20 cellular contexts compared by ENCODE assay signal in genomic region chr20:24786096-24786495, GRCh38.
A peak's percentile ranks its signal among the peaks of the same experiment; 100 is the strongest.
DNase-seq lines count a peak whose midpoint lies in the region; ATAC-seq, FAIRE-seq and TF ChIP-seq lines count a peak whose summit lies in the region.
"Had no signal": no experiment of that assay in that cellular context is flagged by ENCODE, and none has a peak within 500 bp of the region (broad histone marks: within the 10 kb centered on the region; RNA-seq: fewer than 3 reads in every experiment).

No MANE protein-coding gene starts in this region.

- H3K9ac ChIP-seq in astrocyte (ENCODE audit: low read length) (no peak overlapping the region), neuronal stem cell (ENCODE audit: low read depth, low read length, poor library complexity) (no peak overlapping the region)

- CTCF ChIA-PET in Caco-2 (lab: Charles Lee): no interaction called here

- no peaks in the 10 kb centered on the region for H4K20me1 ChIP-seq in astrocyte (ENCODE audit: insufficient read depth, low read length)

- no CpG with 5 or more reads among the region's 12 CpGs for WGBS in neuronal stem cell (ENCODE audit: extremely low coverage in 2 of 2, insufficient read length in 2 of 2, insufficient replicate concordance in 1 of 2), 2 donors

- peak overlapping the region; percentile 19 for H3K18ac ChIP-seq in neuronal stem cell (ENCODE audit: low read length)

- H3K27me3 ChIP-seq in astrocyte (ENCODE audit: insufficient read depth, low read length) (no peaks in the 10 kb centered on the region), lower lobe of right lung (ENCODE audit: low read depth) (peaks cover 4% of the 10 kb centered on the region), neuronal stem cell (ENCODE audit: control insufficient read depth in 3 of 3, insufficient read depth in 3 of 3, low read depth in 1 of 3, low read length in 3 of 3) (no peaks in the 10 kb centered on the region), Caco-2 (replicated peaks; ENCODE audit: control insufficient read depth, insufficient read depth, low read length) (no peaks in the 10 kb centered on the region)

- no peak overlapping the region for H4K91ac ChIP-seq in neuronal stem cell (ENCODE audit: low read depth, low read length, poor library complexity)

- H2BK12ac ChIP-seq in neuronal stem cell (ENCODE audit: low read length): no peak overlapping the region

- no peak for ATAC-seq in lower lobe of right lung
- ATAC-seq: A549; CD8-positive, alpha-beta T cell; GM23338; HepG2 had no signal

- H2BK120ac ChIP-seq in neuronal stem cell (ENCODE audit: low read depth, low read length): no peak overlapping the region

- no peaks in the 10 kb centered on the region for H3K36me3 Mint-ChIP-seq in activated naive CD4-positive, alpha-beta T cell treated with anti-CD3 and anti-CD28 coated beads, Interleukin-2, amount 50 U/mL, for 24 hours
- H3K36me3 Mint-ChIP-seq in astrocyte (ENCODE audit: low read depth, unreplicated experiment): no peaks in the 10 kb centered on the region
- H3K36me3 Mint-ChIP-seq in Caco-2 (ENCODE audit: insufficient read depth, unreplicated experiment): no peaks in the 10 kb centered on the region
- H3K36me3 Mint-ChIP-seq: CD8-positive, alpha-beta T cell; IgD-negative memory B cell had no signal

- no peaks in the 10 kb centered on the region for H3K79me2 ChIP-seq in astrocyte (ENCODE audit: insufficient read depth, low read length)

- H3K4me2 ChIP-seq in astrocyte (ENCODE audit: low read length): peak overlapping the region; percentile 47
- H3K4me2 ChIP-seq in neuronal stem cell (ENCODE audit: insufficient read depth, low read length, poor library complexity, severe bottlenecking): no peak overlapping the region
- H3K4me2 ChIP-seq: A549, GM23338 had no signal

- intact Hi-C loops in lower lobe of right lung (cut with DNase I) (no loop called here), Caco-2 (cut with micrococcal nuclease; ENCODE audit: unreplicated experiment) (loop anchor here (10.0 kb wide), 2 partner anchors 281 to 481 kb away; no protein-coding TSS in a partner anchor)

- H3K79me1 ChIP-seq in neuronal stem cell (ENCODE audit: low read depth, low read length): no peaks in the 10 kb centered on the region

- no peak overlapping the region for H2BK5ac ChIP-seq in neuronal stem cell (ENCODE audit: low read length)

- H3K9me3 ChIP-seq in astrocyte (ENCODE audit: insufficient read depth, low read depth, low read length) (no peaks in the 10 kb centered on the region), lower lobe of right lung (no peaks in the 10 kb centered on the region), neuronal stem cell (replicated peaks in 1 of 2; ENCODE audit: control insufficient read depth in 2 of 2, insufficient read depth in 1 of 2, low read depth in 1 of 2, low read length in 2 of 2) (no peaks in the 10 kb centered on the region), Caco-2 (no peaks in the 10 kb centered on the region)
- H3K9me3 ChIP-seq: A549 had no signal

- POLR2A ChIA-PET in Caco-2 (lab: Charles Lee): no interaction called here

- H2AFZ ChIP-seq in astrocyte (ENCODE audit: low read depth, low read length) (no peak overlapping the region), neuronal stem cell (ENCODE audit: low read length) (no peak overlapping the region)
- H2AFZ ChIP-seq: GM23338 had no signal

- H3K4me3 ChIP-seq in astrocyte (ENCODE audit: insufficient read depth, low read depth, low read length) (no peak overlapping the region), lower lobe of right lung (no peak overlapping the region), neuronal stem cell (ENCODE audit: low read length in 2 of 2) (no peak overlapping the region), Caco-2 (ENCODE audit: low read depth, low read length) (no peak overlapping the region)
- H3K4me3 ChIP-seq: A549, GM23338 had no signal

- H3K23ac ChIP-seq in neuronal stem cell (ENCODE audit: low read depth, low read length, poor library complexity): no peak overlapping the region

- no peak overlapping the region for H2AK5ac ChIP-seq in neuronal stem cell (ENCODE audit: low read depth, low read length)

- DNase-seq in activated naive CD4-positive, alpha-beta T cell (lab: John Stamatoyannopoulos, UW): no peak
- DNase-seq in astrocyte (ENCODE audit: low read depth) (no peak), lower lobe of right lung (peak; percentile 30), neuronal stem cell (ENCODE audit: low spot score) (no peak), RCC 7860 (ENCODE audit: low spot score) (no peak), Caco-2 (no peak)
- DNase-seq in activated T-cell treated with anti-CD3 and anti-CD28 coated beads, Interleukin-2, amount 50 U/mL, for 1 hour: no peak
- DNase-seq: AML-193; CD8-positive, alpha-beta T cell; GDM1; HCEC 1CT had no signal

- peak overlapping the region; percentile 41 for H3K27ac Mint-ChIP-seq in activated naive CD4-positive, alpha-beta T cell treated with anti-CD3 and anti-CD28 coated beads, Interleukin-2, amount 50 U/mL, for 24 hours
- H3K27ac Mint-ChIP-seq in astrocyte (ENCODE audit: unreplicated experiment) (no peak overlapping the region), Caco-2 (ENCODE audit: unreplicated experiment) (no peak overlapping the region)
- H3K27ac Mint-ChIP-seq: CD8-positive, alpha-beta T cell; GM23338; IgD-negative memory B cell had no signal

- no peaks in the 10 kb centered on the region for H3K9me3 Mint-ChIP-seq in activated naive CD4-positive, alpha-beta T cell treated with anti-CD3 and anti-CD28 coated beads, Interleukin-2, amount 50 U/mL, for 24 hours
- peaks cover 2% of the 10 kb centered on the region for H3K9me3 Mint-ChIP-seq in astrocyte (ENCODE audit: unreplicated experiment)
- no peaks in the 10 kb centered on the region for H3K9me3 Mint-ChIP-seq in Caco-2 (ENCODE audit: unreplicated experiment)
- H3K9me3 Mint-ChIP-seq: CD8-positive, alpha-beta T cell; GM23338; IgD-negative memory B cell had no signal

- H4K8ac ChIP-seq in neuronal stem cell (ENCODE audit: low read depth, low read length): no peak overlapping the region

- no TSS peak for BruUV-seq in Caco-2 (replicated peaks; lab: Mats Ljungman, UMichigan)

- no peak overlapping the region for H3K14ac ChIP-seq in neuronal stem cell (ENCODE audit: low read length)

- H3K4me1 ChIP-seq in astrocyte (ENCODE audit: insufficient read depth, low read length): peaks cover 21% of the 10 kb centered on the region
- H3K4me1 ChIP-seq in lower lobe of right lung: no peaks in the 10 kb centered on the region
- peaks cover 0 to 3% of the 10 kb centered on the region in 2 donors for H3K4me1 ChIP-seq in neuronal stem cell (ENCODE audit: control insufficient read depth in 2 of 2, insufficient read depth in 1 of 2, low read depth in 1 of 2, low read length in 2 of 2)
- no peaks in the 10 kb centered on the region for H3K4me1 ChIP-seq in Caco-2
- H3K4me1 ChIP-seq: A549 had no signal

- H3K27me3 Mint-ChIP-seq in activated naive CD4-positive, alpha-beta T cell treated with anti-CD3 and anti-CD28 coated beads, Interleukin-2, amount 50 U/mL, for 24 hours: no peaks in the 10 kb centered on the region
- H3K27me3 Mint-ChIP-seq in astrocyte (ENCODE audit: low read depth, unreplicated experiment) (peaks cover 21% of the 10 kb centered on the region), Caco-2 (ENCODE audit: insufficient read depth, unreplicated experiment) (peaks cover 4% of the 10 kb centered on the region)
- H3K27me3 Mint-ChIP-seq: IgD-negative memory B cell had no signal

- FAIRE-seq in astrocyte (lab: Jason Lieb, UNC) (no peak), RCC 7860 (lab: Jason Lieb, UNC) (no peak)
- FAIRE-seq: A549, D721Med, GM12892, H54, HepG2 had no signal

- no peak overlapping the region for H2BK15ac ChIP-seq in neuronal stem cell (ENCODE audit: low read length)

- H3K27ac ChIP-seq in astrocyte (ENCODE audit: low read depth, low read length): no peak overlapping the region
- H3K27ac ChIP-seq in lower lobe of right lung: no peak overlapping the region
- no peak overlapping the region for H3K27ac ChIP-seq in neuronal stem cell (replicated peaks; ENCODE audit: low read length)
- H3K27ac ChIP-seq: 22Rv1, A549 had no signal

- no peaks in the 10 kb centered on the region for H3K4me1 Mint-ChIP-seq in activated naive CD4-positive, alpha-beta T cell treated with anti-CD3 and anti-CD28 coated beads, Interleukin-2, amount 50 U/mL, for 24 hours
- H3K4me1 Mint-ChIP-seq in astrocyte (ENCODE audit: low read depth, unreplicated experiment) (peaks cover 10% of the 10 kb centered on the region), Caco-2 (ENCODE audit: low read depth, unreplicated experiment) (no peaks in the 10 kb centered on the region)

- H3K4ac ChIP-seq in neuronal stem cell (ENCODE audit: low read length): no peak overlapping the region

- H3K36me3 ChIP-seq in astrocyte (ENCODE audit: insufficient read depth, low read length) (no peaks in the 10 kb centered on the region), lower lobe of right lung (no peaks in the 10 kb centered on the region), neuronal stem cell (replicated peaks in 1 of 2; ENCODE audit: control insufficient read depth in 2 of 2, insufficient read depth in 2 of 2, low read length in 2 of 2) (no peaks in the 10 kb centered on the region), Caco-2 (ENCODE audit: control insufficient read depth, insufficient read depth, low read length) (no peaks in the 10 kb centered on the region)

- H3K4me3 Mint-ChIP-seq in activated naive CD4-positive, alpha-beta T cell treated with anti-CD3 and anti-CD28 coated beads, Interleukin-2, amount 50 U/mL, for 24 hours: no peak overlapping the region
- H3K4me3 Mint-ChIP-seq in astrocyte (ENCODE audit: unreplicated experiment) (no peak overlapping the region), Caco-2 (ENCODE audit: unreplicated experiment) (no peak overlapping the region)
- H3K4me3 Mint-ChIP-seq: CD8-positive, alpha-beta T cell; GM23338; IgD-negative memory B cell had no signal

- TF ChIP-seq CTCF in astrocyte (IDR thresholded peaks at IDR 0.05; ENCODE audit: insufficient read depth, low read depth, low read length) (no peak), lower lobe of right lung (IDR thresholded peaks at IDR 0.05) (no peak), Caco-2 (IDR thresholded peaks at IDR 0.05; ENCODE audit: insufficient read depth in 1 of 2, low read depth in 1 of 2, low read length in 1 of 2, severe bottlenecking in 1 of 2, unreplicated experiment in 1 of 2) (no peak)
